In the genomic region with DNA sequence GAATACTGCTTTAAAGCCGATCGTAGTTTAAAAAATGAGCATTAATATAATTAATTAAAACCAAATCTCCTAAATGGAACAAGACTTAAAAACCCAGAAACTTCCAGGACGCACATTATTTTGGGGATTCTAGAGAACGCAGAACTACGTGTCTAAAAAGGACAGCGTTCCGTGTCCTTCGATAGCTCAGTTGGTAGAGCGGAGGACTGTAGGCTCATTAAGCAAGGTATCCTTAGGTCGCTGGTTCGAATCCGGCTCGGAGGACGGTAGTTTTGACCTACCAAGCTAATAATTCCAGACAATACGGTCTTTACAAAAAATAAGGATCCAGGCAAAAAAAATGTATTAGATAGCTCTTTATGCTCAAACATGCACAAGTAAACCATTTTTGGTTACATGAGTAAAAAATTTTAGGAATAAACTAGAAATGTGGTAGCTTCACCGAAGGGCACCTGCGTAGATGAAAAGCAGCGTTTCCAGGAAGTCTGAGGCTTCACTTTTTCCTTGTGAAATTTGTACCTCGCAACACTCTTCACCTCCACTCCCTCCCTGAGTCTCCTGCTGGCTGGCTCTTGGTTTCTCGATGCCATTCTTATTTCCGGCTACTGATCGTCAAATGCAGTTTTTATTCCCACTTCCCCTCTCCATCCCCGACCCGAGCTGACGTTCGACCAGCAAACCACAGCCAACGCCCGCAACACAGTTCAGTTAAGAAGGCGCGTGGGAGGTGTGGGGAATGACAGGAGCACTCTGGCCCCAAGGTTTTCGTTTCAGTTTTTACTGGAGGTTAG, we compare ENCODE assay signal across 8 cellular contexts. TPM values are rescaled to one million over a fixed set of nuclear protein-coding genes. Genes with fewer than 3 reads are reported as not detected.
DNase-seq lines count a peak whose midpoint lies in the region; ATAC-seq, FAIRE-seq and TF ChIP-seq lines count a peak whose summit lies in the region.

No MANE protein-coding gene starts in this region.

- DNase-seq in A673 (ENCODE audit: low spot score) (peak; percentile 88), HL-60 (ENCODE audit: low read depth in 1 of 2, low spot score in 1 of 2) (peak in 1 of 2 experiments; percentile 76), T-helper 9 cell (peak; percentile 49), bronchial epithelial cell (ENCODE audit: low read depth) (peak; percentile 74), left lung (peak in 1 of 2 donors; percentile 67), AG20443 (ENCODE audit: low spot score) (no peak)
- DNase-seq in stimulated activated CD8-positive, alpha-beta memory T cell treated with anti-CD3 and anti-CD28 coated beads, Interleukin-15, amount 100 ng/mL, for 1 hour (ENCODE audit: low read depth), result peak; percentile 25

- H3K36me3 ChIP-seq in A673 (ENCODE audit: insufficient read depth, low read length, poor library complexity, severe bottlenecking) (no peaks in the 10 kb centered on the region), bronchial epithelial cell (ENCODE audit: control insufficient read depth, insufficient read depth, low read length) (no peaks in the 10 kb centered on the region), left lung (no peaks in the 10 kb centered on the region)

- POLR2A ChIA-PET in A673 (lab: Charles Lee; ENCODE audit: low non-redundant PET), result interaction anchor here (0.5 kb wide), 2 partner anchors 9 to 304 kb away, joined by 3 read pairs; a partner anchor contains a TSS

- no peak for FAIRE-seq in bronchial epithelial cell (lab: Jason Lieb, UNC)

- H3K9me3 ChIP-seq in A673 (ENCODE audit: low read depth, low read length, poor library complexity, severe bottlenecking) (peaks cover 4% of the 10 kb centered on the region), left lung (peaks cover 0 to 8% of the 10 kb centered on the region in 2 donors)

- H3K27me3 ChIP-seq in A673 (replicated peaks; ENCODE audit: insufficient read depth, low read depth, low read length, poor library complexity) (no peaks in the 10 kb centered on the region), HL-60 (ENCODE audit: insufficient read depth, poor library complexity, severe bottlenecking) (no peaks in the 10 kb centered on the region), bronchial epithelial cell (ENCODE audit: control insufficient read depth, insufficient read depth, low read length) (no peaks in the 10 kb centered on the region), left lung (peaks cover 0 to 45% of the 10 kb centered on the region in 2 donors)

- H3K4me3 ChIP-seq in A673 (ENCODE audit: low read depth, low read length, poor library complexity, severe bottlenecking) (peak overlapping the region; percentile 54), HL-60 (replicated peaks; ENCODE audit: insufficient read depth, low read length) (no peak overlapping the region), bronchial epithelial cell (ENCODE audit: low read depth, low read length) (peak overlapping the region; percentile 8), left lung (peak overlapping the region; percentile 9 to 34)

- intact Hi-C loops in A673 (cut with micrococcal nuclease; ENCODE audit: unreplicated experiment) (loop anchor here (2.0 kb wide), 1 partner anchor 18 kb away; no protein-coding TSS in a partner anchor), left lung (cut with DNase I) (no loop called here)

- CTCF ChIA-PET in A673 (lab: Charles Lee), result interaction anchor here (0.6 to 2.4 kb wide), 3 partner anchors 19 to 1219 kb away, joined by 3 to 15 read pairs (median 4); no protein-coding TSS in a partner anchor

- TF ChIP-seq CTCF in A673 (conservative IDR thresholded peaks at IDR 0.05; ENCODE audit: low read depth, low read length) (no peak), HL-60 (IDR thresholded peaks at IDR 0.05; ENCODE audit: insufficient read depth, low read length) (no peak), bronchial epithelial cell (IDR thresholded peaks at IDR 0.05; ENCODE audit: insufficient read depth, low read length, severe bottlenecking) (no peak), left lung (IDR thresholded peaks at IDR 0.05) (no peak)

- peak; percentile 54 for ATAC-seq in left lung
- ATAC-seq in HG02973 (IDR thresholded peaks at IDR 0.05; ENCODE audit: unreplicated experiment), result no peak

- H3K4me1 ChIP-seq in A673 (ENCODE audit: insufficient read depth, low read length, poor library complexity, severe bottlenecking) (peaks cover 8% of the 10 kb centered on the region), left lung (peaks cover 0 to 17% of the 10 kb centered on the region in 2 donors)

- no TSS peak for BruUV-seq in A673 (replicated peaks; lab: Mats Ljungman, UMichigan)

- H3K27ac ChIP-seq in A673 (ENCODE audit: low read depth, low read length, poor library complexity, severe bottlenecking) (peak overlapping the region; percentile 36), HL-60 (replicated peaks) (peak overlapping the region; percentile 58), left lung (no peak overlapping the region)

RNA-seq across cellular contexts. Expression of a gene that starts 19.6 kb away (rescaled TPM):
- 17.4 and 18.1 TPM in 2 replicates for total RNA-seq in A673 (2021)
- 16.1 and 16.8 TPM in 2 replicates for total RNA-seq in bronchial epithelial cell
- total RNA-seq in left lung, result 10 to 100 TPM in 1 of 2 donors, 1 to 10 TPM in 1; 9.8 to 13.5 TPM

RNA-seq across cellular contexts. Expression of a gene that starts 39.0 kb away (rescaled TPM):
- total RNA-seq in A673 (2021) (55.9 and 58.6 TPM in 2 replicates), bronchial epithelial cell (59.5 and 94.0 TPM in 2 replicates), left lung (10 to 100 TPM; 41.2 to 47.2 TPM)

Comparison
In these comparisons a context has a peak if more than half of its experiments do, and no peak if none do; other contexts are left out.
1. H3K27ac ChIP-seq: peak in A673 (single experiment) and HL-60 (single experiment); none in left lung (0 of 2).